Comparison of ENCODE assay signal across 11 cellular contexts in the genomic region with DNA sequence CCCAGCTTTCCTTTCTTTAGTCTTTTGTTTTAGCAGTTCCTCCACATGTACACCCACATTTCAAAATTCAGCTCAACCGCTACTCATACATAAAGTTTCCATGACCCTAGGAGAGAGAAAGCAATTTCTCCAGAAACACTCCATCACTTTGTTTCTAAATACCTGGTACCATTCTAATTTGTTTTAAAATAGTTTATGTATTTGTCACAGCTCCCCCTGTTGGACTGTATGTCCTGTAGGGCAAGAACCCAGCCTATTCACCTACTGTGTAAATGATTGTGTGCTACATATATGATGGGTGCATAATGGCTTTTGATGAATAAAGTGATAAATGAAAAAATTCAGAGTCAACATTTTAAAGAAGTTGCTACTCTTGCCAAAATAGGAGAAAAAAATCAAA.
"Had no signal": no experiment of that assay in that cellular context is flagged by ENCODE, and none has a peak within 500 bp of the region (broad histone marks: within the 10 kb centered on the region; RNA-seq: fewer than 3 reads in every experiment).

No MANE protein-coding gene starts in this region.

- H3K4me1 ChIP-seq: gastroesophageal sphincter had no signal

- H3K4me3 ChIP-seq: coronary artery, gastroesophageal sphincter had no signal

- H3K27me3 ChIP-seq: gastroesophageal sphincter had no signal

- H3K9me3 ChIP-seq: gastroesophageal sphincter had no signal

- H3K36me3 Mint-ChIP-seq: activated naive CD4-positive, alpha-beta T cell treated with anti-CD3 and anti-CD28 coated beads, Interleukin-2, amount 10 ng/mL, durations not matched to agents 7 days and 5 days; naive B cell had no signal

- DNase-seq: activated CD4-positive, alpha-beta T cell treated with anti-CD3 and anti-CD28 coated beads, Interleukin-2, amount 50 U/mL, for 1 hour; activated naive CD4-positive, alpha-beta T cell treated with anti-CD3 and anti-CD28 coated beads, Interleukin-2, amount 10 ng/mL, durations not matched to agents 7 days and 5 days; central memory CD4-positive, alpha-beta T cell; effector CD4-positive, alpha-beta T cell; hypothalamus; kidney glomerular epithelial cell; naive B cell; posterior cingulate gyrus had no signal

- ATAC-seq: gastroesophageal sphincter had no signal

- H3K27ac Mint-ChIP-seq: activated naive CD4-positive, alpha-beta T cell treated with anti-CD3 and anti-CD28 coated beads, Interleukin-2, amount 10 ng/mL, durations not matched to agents 7 days and 5 days; activated T-helper 2 cell treated with anti-CD3 and anti-CD28 coated beads, Interferon-gamma antibody, Interleukin-2, Interleukin-4, amounts not matched to agents 10 μg/mL and 5 μg/mL and 100 μg/mL, durations not matched to agents 14 hours and 24 hours and 36 hours; naive B cell had no signal

- H3K36me3 ChIP-seq: gastroesophageal sphincter had no signal

- H3K4me1 Mint-ChIP-seq: activated naive CD4-positive, alpha-beta T cell treated with anti-CD3 and anti-CD28 coated beads, Interleukin-2, amount 10 ng/mL, durations not matched to agents 7 days and 5 days; naive B cell had no signal

- H3K27me3 Mint-ChIP-seq: activated naive CD4-positive, alpha-beta T cell treated with anti-CD3 and anti-CD28 coated beads, Interleukin-2, amount 10 ng/mL, durations not matched to agents 7 days and 5 days had no signal

- H3K9me3 Mint-ChIP-seq: activated naive CD4-positive, alpha-beta T cell treated with anti-CD3 and anti-CD28 coated beads, Interleukin-2, amount 10 ng/mL, durations not matched to agents 7 days and 5 days; activated T-helper 2 cell treated with anti-CD3 and anti-CD28 coated beads, Interferon-gamma antibody, Interleukin-2, Interleukin-4, amounts not matched to agents 10 μg/mL and 5 μg/mL and 100 μg/mL, durations not matched to agents 14 hours and 24 hours and 36 hours had no signal

- H3K27ac ChIP-seq: coronary artery, gastroesophageal sphincter had no signal

- H3K4me3 Mint-ChIP-seq: activated naive CD4-positive, alpha-beta T cell treated with anti-CD3 and anti-CD28 coated beads, Interleukin-2, amount 10 ng/mL, durations not matched to agents 7 days and 5 days; naive B cell had no signal
